In the genomic region with DNA sequence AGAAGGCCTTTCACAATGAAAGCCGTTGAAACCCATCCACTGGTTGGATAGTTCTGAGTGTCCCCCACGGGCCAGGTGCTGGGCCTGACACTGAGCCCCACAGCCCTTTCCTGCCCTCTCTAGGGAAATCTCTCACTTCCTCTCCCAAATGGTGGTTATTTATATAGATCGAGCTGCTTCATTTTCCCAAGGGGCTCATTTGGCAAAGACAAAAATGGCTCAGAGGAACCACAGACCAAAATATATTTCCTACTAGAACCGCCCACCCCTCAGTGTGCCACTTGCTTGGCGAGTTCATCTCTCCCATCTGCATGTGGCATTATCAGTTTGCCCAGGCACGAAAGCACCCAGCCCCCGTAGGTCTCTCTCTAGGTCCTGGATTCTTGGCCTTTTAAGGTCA, we compare ENCODE assay signal across 26 cellular contexts. TPM values are rescaled to one million over a fixed set of nuclear protein-coding genes. Genes with fewer than 3 reads are reported as not detected.
A peak's percentile ranks its signal among the peaks of the same experiment; 100 is the strongest.
DNase-seq lines count a peak whose midpoint lies in the region; ATAC-seq and TF ChIP-seq lines count a peak whose summit lies in the region.
"Had no signal": no experiment of that assay in that cellular context is flagged by ENCODE, and none has a peak within 500 bp of the region (broad histone marks: within the 10 kb centered on the region; RNA-seq: fewer than 3 reads in every experiment).

No MANE protein-coding gene starts in this region.

- peak overlapping the region in 3 of 5 experiments; percentile 14 to 55 (median 21) for H3K27ac Mint-ChIP-seq in brain
- H3K27ac Mint-ChIP-seq: activated naive CD8-positive, alpha-beta T cell treated with anti-CD3 and anti-CD28 coated beads, Interleukin-2, amount 10 ng/mL, durations not matched to agents 7 days and 5 days; activated T-helper 2 cell treated with anti-CD3 and anti-CD28 coated beads, Interferon-gamma antibody, Interleukin-2, Interleukin-4, amounts not matched to agents 10 μg/mL and 5 μg/mL and 100 μg/mL, durations not matched to agents 14 hours and 24 hours and 36 hours; effector memory CD8-positive, alpha-beta T cell; naive thymus-derived CD8-positive, alpha-beta T cell; T-cell had no signal

- H3K4me3 Mint-ChIP-seq in brain: no peak overlapping the region
- H3K4me3 Mint-ChIP-seq: activated naive CD8-positive, alpha-beta T cell treated with anti-CD3 and anti-CD28 coated beads, Interleukin-2, amount 10 ng/mL, durations not matched to agents 7 days and 5 days; effector memory CD8-positive, alpha-beta T cell; T-cell had no signal

- H3K36me3 ChIP-seq in A673 (ENCODE audit: insufficient read depth, low read length, poor library complexity, severe bottlenecking): no peaks in the 10 kb centered on the region
- H3K36me3 ChIP-seq in Loucy (ENCODE audit: insufficient read depth, low read length): no peaks in the 10 kb centered on the region
- H3K36me3 ChIP-seq: esophagus squamous epithelium, ovary had no signal

- intact Hi-C loops in A673 (cut with micrococcal nuclease; ENCODE audit: unreplicated experiment): no loop called here

- H3K9me3 ChIP-seq in A673 (ENCODE audit: low read depth, low read length, poor library complexity, severe bottlenecking) (no peaks in the 10 kb centered on the region), Loucy (ENCODE audit: insufficient read depth, low read depth, low read length) (no peaks in the 10 kb centered on the region)
- H3K9me3 ChIP-seq: esophagus squamous epithelium, ovary had no signal

- H3K4me3 ChIP-seq in A673 (ENCODE audit: low read depth, low read length, poor library complexity, severe bottlenecking) (no peak overlapping the region), Loucy (ENCODE audit: low read length, poor library complexity, severe bottlenecking) (no peak overlapping the region)
- H3K4me3 ChIP-seq: esophagus squamous epithelium, ovary had no signal

- POLR2A ChIA-PET in A673 (lab: Charles Lee; ENCODE audit: low non-redundant PET): no interaction called here

- no peaks in the 10 kb centered on the region for H3K79me2 ChIP-seq in Loucy (ENCODE audit: insufficient read depth, low read length)

- H3K27ac ChIP-seq in A673 (ENCODE audit: low read depth, low read length, poor library complexity, severe bottlenecking): peak overlapping the region; percentile 10
- H3K27ac ChIP-seq: esophagus squamous epithelium, ovary had no signal

- no peaks in the 10 kb centered on the region for H3K27me3 ChIP-seq in A673 (replicated peaks; ENCODE audit: insufficient read depth, low read depth, low read length, poor library complexity)
- H3K27me3 ChIP-seq in Loucy (ENCODE audit: insufficient read depth, low read length, poor library complexity, severe bottlenecking): peaks cover 22% of the 10 kb centered on the region
- H3K27me3 ChIP-seq: ovary had no signal

- ATAC-seq in GM18868 (IDR thresholded peaks at IDR 0.05; ENCODE audit: unreplicated experiment) (peak; percentile 51), HG02763 (IDR thresholded peaks at IDR 0.05; ENCODE audit: unreplicated experiment) (no peak)
- ATAC-seq: effector memory CD8-positive, alpha-beta T cell; naive thymus-derived CD8-positive, alpha-beta T cell; right cardiac atrium; T-cell had no signal

- peaks cover 0 to 8% (median 0%) of the 10 kb centered on the region in 5 experiments for H3K9me3 Mint-ChIP-seq in brain
- H3K9me3 Mint-ChIP-seq: activated T-helper 2 cell treated with anti-CD3 and anti-CD28 coated beads, Interferon-gamma antibody, Interleukin-2, Interleukin-4, amounts not matched to agents 10 μg/mL and 5 μg/mL and 100 μg/mL, durations not matched to agents 14 hours and 24 hours and 36 hours had no signal

- H3K27me3 Mint-ChIP-seq in brain: peaks cover 16% of the 10 kb centered on the region
- H3K27me3 Mint-ChIP-seq: activated naive CD8-positive, alpha-beta T cell treated with anti-CD3 and anti-CD28 coated beads, Interleukin-2, amount 10 ng/mL, durations not matched to agents 7 days and 5 days; effector memory CD8-positive, alpha-beta T cell; T-cell had no signal

- no TSS peak for BruUV-seq in A673 (replicated peaks; lab: Mats Ljungman, UMichigan)

- H3F3A ChIP-seq in Loucy (ENCODE audit: low read depth): no peaks in the 10 kb centered on the region

- TF ChIP-seq CTCF in A673 (conservative IDR thresholded peaks at IDR 0.05; ENCODE audit: low read depth, low read length) (no peak), Loucy (conservative IDR thresholded peaks at IDR 0.05; ENCODE audit: low read length) (no peak), brain (conservative IDR thresholded peaks at IDR 0.05) (no peak)

- H3K4me1 Mint-ChIP-seq in brain: peaks cover 30% of the 10 kb centered on the region

- DNase-seq in A673 (ENCODE audit: low spot score) (peak; percentile 86), KG1 (lab: John Stamatoyannopoulos, UW) (no peak), LoVo (ENCODE audit: low spot score) (no peak), HuH-7 (ENCODE audit: low spot score) (no peak)
- DNase-seq: activated CD4-positive, alpha-beta T cell treated with anti-CD3 and anti-CD28 coated beads for 48 hours; activated naive CD8-positive, alpha-beta T cell treated with anti-CD3 and anti-CD28 coated beads, Interleukin-2, amount 10 ng/mL, durations not matched to agents 7 days and 5 days; effector memory CD8-positive, alpha-beta T cell; esophagus squamous epithelium; IMR-90; kidney glomerular epithelial cell; naive thymus-derived CD8-positive, alpha-beta T cell; NCI-H1092; NCI-H2107; NCI-H526 treated with DMSO at 0.1 percent for 48 hours; OCI-M1; ovary; right cardiac atrium; Right ventricle myocardium superior; stimulated activated CD4-positive, alpha-beta T cell treated with anti-CD3 and anti-CD28 coated beads, Interleukin-15, amount 100 ng/mL, for 24 hours; substantia nigra; T-cell had no signal

- no peaks in the 10 kb centered on the region for H3K36me3 Mint-ChIP-seq in brain
- H3K36me3 Mint-ChIP-seq: T-cell had no signal

- H3K4me1 ChIP-seq in A673 (ENCODE audit: insufficient read depth, low read length, poor library complexity, severe bottlenecking) (peaks cover 53% of the 10 kb centered on the region), Loucy (ENCODE audit: insufficient read depth, low read length, poor library complexity, severe bottlenecking) (peaks cover 19% of the 10 kb centered on the region)

- CTCF ChIA-PET in A673 (lab: Charles Lee): no interaction called here

- H3K9me2 ChIP-seq in Loucy (replicated peaks; ENCODE audit: low read depth, low read length): no peaks in the 10 kb centered on the region

- peak overlapping the region; percentile 31 for H3K4me2 ChIP-seq in Loucy (ENCODE audit: low read depth, low read length, poor library complexity, severe bottlenecking)

- H3K9ac ChIP-seq in Loucy (ENCODE audit: low read depth, low read length, poor library complexity, severe bottlenecking): no peak overlapping the region

- no peak overlapping the region for H2AFZ ChIP-seq in Loucy (ENCODE audit: low read length)

- no peaks in the 10 kb centered on the region for H4K20me1 ChIP-seq in Loucy (ENCODE audit: insufficient read depth, low read length, poor library complexity, severe bottlenecking)

RNA-seq across cellular contexts. Expression of a gene that starts 53.3 kb away (rescaled TPM):
- total RNA-seq in A673 (2021): 56.1 and 59.0 TPM in 2 replicates
- polyA plus RNA-seq in brain (ENCODE audit: insufficient read depth, low read depth, low replicate concordance): 11.6 TPM
